ENCODE assay signal across 21 cellular contexts in the genomic region with DNA sequence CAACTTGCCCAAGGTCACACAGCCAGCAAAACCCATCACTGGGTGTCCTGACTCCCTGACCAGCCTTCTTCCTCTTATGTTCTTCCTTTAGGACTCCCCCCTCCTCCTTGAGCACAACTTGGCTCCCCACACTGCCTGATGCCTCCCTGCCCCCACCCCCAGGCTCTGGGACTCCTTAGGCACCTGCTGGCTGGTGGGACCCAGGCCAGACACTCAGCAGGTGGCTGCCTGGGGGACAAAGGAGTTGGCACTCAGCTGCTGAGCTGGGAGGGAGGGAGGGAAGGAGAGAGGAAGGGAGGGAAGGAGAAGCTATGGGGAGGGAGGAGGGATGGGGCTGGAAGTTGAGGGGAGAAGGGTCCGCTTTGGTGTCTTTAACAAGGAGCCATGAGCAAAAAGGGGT.
A peak's percentile ranks its signal among the peaks of the same experiment; 100 is the strongest.
DNase-seq lines count a peak whose midpoint lies in the region; ATAC-seq lines count a peak whose summit lies in the region.
"Had no signal": no experiment of that assay in that cellular context is flagged by ENCODE, and none has a peak within 500 bp of the region (broad histone marks: within the 10 kb centered on the region; RNA-seq: fewer than 3 reads in every experiment).

No MANE protein-coding gene starts in this region.

- no peak for ATAC-seq in HG02571 (IDR thresholded peaks at IDR 0.05; ENCODE audit: unreplicated experiment)
- ATAC-seq: left lung, psoas muscle, WTC11 had no signal

- peak; percentile 90 for DNase-seq in COR-L47 (lab: John Stamatoyannopoulos, UW)
- peak; percentile 93 for DNase-seq in NCI-H1092 treated with DMSO at 0.1 percent for 48 hours (lab: John Stamatoyannopoulos, UW)
- peak; percentile 84 for DNase-seq in NCI-H2107 treated with DMSO at 0.1 percent for 48 hours (lab: John Stamatoyannopoulos, UW; ENCODE audit: unreplicated experiment)
- DNase-seq in NCI-H774 (lab: John Stamatoyannopoulos, UW), result peak; percentile 67
- no peak for DNase-seq in stimulated activated CD4-positive, alpha-beta T cell treated with anti-CD3 and anti-CD28 coated beads, Interleukin-15, amount 100 ng/mL, for 24 hours
- no peak for DNase-seq in D341Med (ENCODE audit: low spot score)
- DNase-seq in GM19238 (ENCODE audit: insufficient read length, low spot score), result no peak
- DNase-seq: anterior cingulate cortex, cortex of kidney, esophagus squamous epithelium, H9, immature natural killer cell, Karpas-422, left lung, naive B cell, nucleus accumbens, psoas muscle, T1000, transverse colon had no signal

Comparison
In these comparisons a context has a peak if more than half of its experiments do, and no peak if none do; other contexts are left out.
1. DNase-seq: peak in COR-L47 (single experiment), NCI-H1092 treated with DMSO at 0.1 percent for 48 hours (single experiment), NCI-H2107 treated with DMSO at 0.1 percent for 48 hours (single experiment) and NCI-H774 (single experiment); none in stimulated activated CD4-positive, alpha-beta T cell treated with anti-CD3 and anti-CD28 coated beads, Interleukin-15, amount 100 ng/mL, for 24 hours (single experiment), D341Med (single experiment) and GM19238 (single experiment).